22 cellular contexts compared by ENCODE assay signal in genomic region chr21:39799178-39799577, GRCh38. TPM values are rescaled to one million over a fixed set of nuclear protein-coding genes. Genes with fewer than 3 reads are reported as not detected.
DNase-seq lines count a peak whose midpoint lies in the region; ATAC-seq and TF ChIP-seq lines count a peak whose summit lies in the region.
"Had no signal": no experiment of that assay in that cellular context is flagged by ENCODE, and none has a peak within 500 bp of the region (broad histone marks: within the 10 kb centered on the region; RNA-seq: fewer than 3 reads in every experiment).

No MANE protein-coding gene starts in this region.

- no peak for TF ChIP-seq EP300 in transverse colon (IDR thresholded peaks at IDR 0.05; ENCODE audit: low read depth)

- H3K4me3 ChIP-seq in right atrium auricular region, result no peak overlapping the region
- H3K4me3 ChIP-seq in heart left ventricle, result no peak overlapping the region
- H3K4me3 ChIP-seq in transverse colon, result no peak overlapping the region
- H3K4me3 ChIP-seq: BLaER1 treated with 17β-estradiol and CSF1 and Interleukin-3, amounts not matched to agents 10 nM and 100 nM; MG63 had no signal

- no peak for TF ChIP-seq CTCF in right atrium auricular region (IDR thresholded peaks at IDR 0.05)
- no peak for TF ChIP-seq CTCF in heart left ventricle (IDR thresholded peaks at IDR 0.05)
- no peak for TF ChIP-seq CTCF in transverse colon (IDR thresholded peaks at IDR 0.05)

- ATAC-seq in Right ventricle myocardium inferior (peak; percentile 77), heart left ventricle (peak; percentile 83 to 91 (median 90)), HG03108 (IDR thresholded peaks at IDR 0.05; ENCODE audit: unreplicated experiment) (no peak)
- ATAC-seq: CD8-positive, alpha-beta T cell had no signal

- TF ChIP-seq POLR2A in heart left ventricle (IDR thresholded peaks at IDR 0.05) (no peak), transverse colon (IDR thresholded peaks at IDR 0.05) (no peak)

- in situ Hi-C loops in transverse colon (cut with MboI; ENCODE audit: low pct_ligation_motif_present in 1 of 4, low pct_unique_long_range_greater_than_20kb in 1 of 4, low sequenced_read_pairs in 3 of 4), result loop anchor here in 1 of 4 donors (25.0 kb wide), 1 partner anchor 313 kb away; no protein-coding TSS in a partner anchor

- 38 to 68% (median 57%) methylated on average over 7 of the region's 7 CpGs for WGBS in heart left ventricle, 4 donors
- 80 to 100% methylated on average over 5 to 7 of the region's 7 CpGs for WGBS in transverse colon (ENCODE audit: low coverage in 1 of 2), 2 donors

- H3K4me1 ChIP-seq in right atrium auricular region, result peaks cover 0 to 4% of the 10 kb centered on the region in 2 donors
- H3K4me1 ChIP-seq in heart left ventricle, result peaks cover 0 to 16% (median 0%) of the 10 kb centered on the region in 12 donors
- no peaks in the 10 kb centered on the region for H3K4me1 ChIP-seq in transverse colon
- H3K4me1 ChIP-seq: BLaER1 treated with 17β-estradiol and CSF1 and Interleukin-3, amounts not matched to agents 10 nM and 100 nM had no signal

- intact Hi-C loops in Right ventricle myocardium inferior (cut with DNase I), result no loop called here
- intact Hi-C loops in heart left ventricle (cut with DNase I), result loop anchor here in 2 of 10 donors (5.0 to 10.0 kb wide), 2 partner anchors 68 to 256 kb away; partner anchors contain the start of gene PCP4 (in 1 of the 2)
- intact Hi-C loops in transverse colon (cut with DNase I; ENCODE audit: low total_unique reads), result no loop called here

- H3K27me3 ChIP-seq in right atrium auricular region (no peaks in the 10 kb centered on the region), heart left ventricle (no peaks in the 10 kb centered on the region), transverse colon (no peaks in the 10 kb centered on the region)
- H3K27me3 ChIP-seq: BLaER1 treated with 17β-estradiol and CSF1 and Interleukin-3, amounts not matched to agents 10 nM and 100 nM had no signal

- H3K36me3 ChIP-seq in right atrium auricular region (no peaks in the 10 kb centered on the region), heart left ventricle (peaks cover 0 to 3% (median 0%) of the 10 kb centered on the region in 9 donors), transverse colon (no peaks in the 10 kb centered on the region)
- H3K36me3 ChIP-seq: BLaER1 treated with 17β-estradiol and CSF1 and Interleukin-3, amounts not matched to agents 10 nM and 100 nM; MG63 had no signal

- H3K27ac ChIP-seq in right atrium auricular region (peak overlapping the region in 1 of 2 donors; percentile 75), heart left ventricle (no peak overlapping the region), transverse colon (no peak overlapping the region)
- H3K27ac ChIP-seq: 22Rv1; BLaER1 treated with 17β-estradiol and CSF1 and Interleukin-3, amounts not matched to agents 10 nM and 100 nM had no signal

- H3K9me3 ChIP-seq in right atrium auricular region (no peaks in the 10 kb centered on the region), heart left ventricle (no peaks in the 10 kb centered on the region), transverse colon (no peaks in the 10 kb centered on the region)
- H3K9me3 ChIP-seq: MG63, SK-N-SH had no signal

- DNase-seq in Right ventricle myocardium inferior (ENCODE audit: missing footprints) (peak; percentile 73), right atrium auricular region (ENCODE audit: low spot score) (no peak), heart left ventricle (peak in 4 of 5 donors; percentile 20 to 68 (median 44)), inferior parietal cortex (ENCODE audit: extremely low spot score) (peak; percentile 52), transverse colon (peak; percentile 7), SIG-M5 (lab: John Stamatoyannopoulos, UW) (no peak), NCI-H1436 treated with DMSO at 0.1 percent for 48 hours (lab: John Stamatoyannopoulos, UW) (no peak)
- DNase-seq: ACHN; CD8-positive, alpha-beta T cell; DND-41; H7; Kasumi-1; MG63; NCI-H1417; NCI-H187; NCI-H526; SHP77 treated with DMSO at 0.1 percent for 48 hours; SK-N-SH had no signal

RNA-seq across cellular contexts. Expression of gene IGSF5, which starts 54.2 kb away (rescaled TPM):
- total RNA-seq in Right ventricle myocardium inferior (3.2 TPM), right atrium auricular region (1 to 10 TPM; 2.9 to 4.3 TPM), heart left ventricle (1 to 10 TPM; 1.4 to 6.4 (median 4.7) TPM), transverse colon (under 1 TPM in 1 of 4 donors, not detected in 3; 0.27 TPM)
- polyA plus RNA-seq in heart left ventricle, result 1 to 10 TPM in 1 of 2 donors, under 1 TPM in 1; 0.98 to 4.2 TPM
- total RNA-seq: CD8-positive, alpha-beta T cell; RPMI7951 had no signal

Comparison
In these comparisons a context has a peak if more than half of its experiments do, and no peak if none do; other contexts are left out.
1. DNase-seq: peak in Right ventricle myocardium inferior (single experiment), heart left ventricle (4 of 5), inferior parietal cortex (single experiment) and transverse colon (single experiment); none in right atrium auricular region (single experiment), SIG-M5 (single experiment) and NCI-H1436 treated with DMSO at 0.1 percent for 48 hours (single experiment).